ENCODE assay signal across 33 cellular contexts in the genomic region with DNA sequence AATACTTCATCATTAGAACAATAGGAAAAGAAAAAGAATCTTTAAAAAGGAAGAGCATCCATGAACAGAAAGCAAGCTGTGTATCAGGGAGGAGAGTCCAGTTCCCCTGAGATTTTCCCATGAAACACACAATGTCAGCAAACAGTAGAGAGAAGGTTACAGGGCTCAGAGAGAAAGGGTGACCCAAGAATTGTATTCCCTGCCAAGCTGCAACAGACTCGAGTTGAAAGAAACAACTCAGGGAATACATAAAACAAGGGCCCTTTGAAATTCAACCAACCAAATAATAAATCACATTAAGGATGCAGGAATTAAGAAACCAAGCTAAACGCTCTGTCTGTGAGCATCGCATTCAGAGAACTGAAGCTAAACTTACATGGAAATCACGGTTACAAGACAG. TPM values are rescaled to one million over a fixed set of nuclear protein-coding genes. Genes with fewer than 3 reads are reported as not detected.
DNase-seq lines count a peak whose midpoint lies in the region; ATAC-seq, FAIRE-seq and TF ChIP-seq lines count a peak whose summit lies in the region.
"Had no signal": no experiment of that assay in that cellular context is flagged by ENCODE, and none has a peak within 500 bp of the region (broad histone marks: within the 10 kb centered on the region; RNA-seq: fewer than 3 reads in every experiment).

No MANE protein-coding gene starts in this region.

- H3K4me1 ChIP-seq in endothelial cell of umbilical vein (ENCODE audit: control insufficient read depth, extremely low read depth, insufficient read depth, low read length) (no peaks in the 10 kb centered on the region), neural progenitor cell (peaks cover 9% of the 10 kb centered on the region), heart left ventricle (peaks cover 0 to under 1% (median 0%) of the 10 kb centered on the region in 12 donors), mammary epithelial cell (ENCODE audit: insufficient read depth, low read length) (no peaks in the 10 kb centered on the region)
- H3K4me1 ChIP-seq: ascending aorta, sigmoid colon, tibial artery had no signal

- H3K9ac ChIP-seq in SU-DHL-6 (ENCODE audit: low read length) (no peak overlapping the region), endothelial cell of umbilical vein (replicated peaks; ENCODE audit: extremely low read depth, insufficient read depth, low read length) (no peak overlapping the region), neural progenitor cell (no peak overlapping the region), mammary epithelial cell (ENCODE audit: insufficient read depth, low read length) (no peak overlapping the region)

- no peak for ATAC-seq in heart left ventricle
- no peak for ATAC-seq in left ventricle myocardium superior
- ATAC-seq: activated T-helper 17 cell treated with anti-CD3 and anti-CD28 coated beads, Interleukin-2, amount 50 U/mL, for 72 hours; left colon had no signal

- TF ChIP-seq CTCF in SU-DHL-6 (IDR thresholded peaks at IDR 0.05; ENCODE audit: insufficient read depth, low read length, poor library complexity, severe bottlenecking) (no peak), endothelial cell of umbilical vein (IDR thresholded peaks at IDR 0.05; ENCODE audit: extremely low read depth in 1 of 2, insufficient read depth in 1 of 2, low read depth in 1 of 2, low read length in 2 of 2) (no peak), neural progenitor cell (IDR thresholded peaks at IDR 0.05) (no peak), heart left ventricle (IDR thresholded peaks at IDR 0.05) (no peak), mammary epithelial cell (conservative IDR thresholded peaks at IDR 0.05 in 1 of 2, IDR thresholded peaks at IDR 0.05 in 1 of 2; ENCODE audit: extremely low read depth in 1 of 2, insufficient read depth in 1 of 2, low read depth in 1 of 2, low read length in 2 of 2) (no peak)

- no peaks in the 10 kb centered on the region for H3K36me3 Mint-ChIP-seq in neural progenitor cell
- H3K36me3 Mint-ChIP-seq: activated CD4-positive, alpha-beta memory T cell treated with anti-CD3 and anti-CD28 coated beads for 36 hours; activated naive CD8-positive, alpha-beta T cell had no signal

- H4K20me1 ChIP-seq in SU-DHL-6 (ENCODE audit: low read depth, low read length): no peaks in the 10 kb centered on the region
- H4K20me1 ChIP-seq in endothelial cell of umbilical vein (replicated peaks; ENCODE audit: control insufficient read depth, extremely low read depth, insufficient read depth, low read length): no peaks in the 10 kb centered on the region
- no peaks in the 10 kb centered on the region for H4K20me1 ChIP-seq in neural progenitor cell (ENCODE audit: low read depth)
- H4K20me1 ChIP-seq in mammary epithelial cell (ENCODE audit: insufficient read depth, low read length): no peaks in the 10 kb centered on the region

- BruUV-seq in endothelial cell of umbilical vein (replicated peaks; lab: Mats Ljungman, UMichigan): no TSS peak
- BruUV-seq in mammary epithelial cell (replicated peaks; lab: Mats Ljungman, UMichigan): no TSS peak

- peak overlapping the region; percentile 24 for H2AFZ ChIP-seq in SU-DHL-6 (ENCODE audit: low read depth, low read length, severe bottlenecking)
- H2AFZ ChIP-seq in endothelial cell of umbilical vein (ENCODE audit: low read depth, low read length): no peak overlapping the region
- H2AFZ ChIP-seq in neural progenitor cell (replicated peaks): no peak overlapping the region
- no peak overlapping the region for H2AFZ ChIP-seq in mammary epithelial cell (ENCODE audit: low read depth, low read length)
- H2AFZ ChIP-seq: hepatocyte had no signal

- H3K4me1 Mint-ChIP-seq in neural progenitor cell: peaks cover 15% of the 10 kb centered on the region

- in situ Hi-C loops in G401 (cut with HindIII; ENCODE audit: low sequenced_read_pairs) (loop anchor here (25.0 kb wide), 1 partner anchor 230 kb away; a partner anchor contains a TSS), mammary epithelial cell (cut with MboI; ENCODE audit: low sequenced_read_pairs in 2 of 2) (no loop called here)

- no peaks in the 10 kb centered on the region for H3K9me3 Mint-ChIP-seq in neural progenitor cell
- H3K9me3 Mint-ChIP-seq: activated CD4-positive, alpha-beta memory T cell treated with anti-CD3 and anti-CD28 coated beads for 36 hours; activated T-helper 17 cell treated with anti-CD3 and anti-CD28 coated beads, Interleukin-2, amount 50 U/mL, for 72 hours; stimulated activated naive CD8-positive, alpha-beta T cell treated with anti-CD3 and anti-CD28 coated beads, Interleukin-15, Interleukin-2, amounts not matched to agents 100 ng/mL and 50 ng/mL, for 24 hours had no signal

- H3K27me3 ChIP-seq in SU-DHL-6 (ENCODE audit: low read length) (no peaks in the 10 kb centered on the region), endothelial cell of umbilical vein (ENCODE audit: control insufficient read depth in 2 of 2, insufficient read depth in 2 of 2, low read length in 2 of 2) (no peaks in the 10 kb centered on the region), neural progenitor cell (no peaks in the 10 kb centered on the region), heart left ventricle (no peaks in the 10 kb centered on the region), mammary epithelial cell (ENCODE audit: insufficient read depth, low read length) (no peaks in the 10 kb centered on the region)
- H3K27me3 ChIP-seq: ascending aorta, hepatocyte, sigmoid colon, tibial artery had no signal

- no peak overlapping the region for H3K4me3 Mint-ChIP-seq in neural progenitor cell
- H3K4me3 Mint-ChIP-seq: activated CD4-positive, alpha-beta memory T cell treated with anti-CD3 and anti-CD28 coated beads for 36 hours; activated naive CD8-positive, alpha-beta T cell; activated T-helper 17 cell treated with anti-CD3 and anti-CD28 coated beads, Interleukin-2, amount 50 U/mL, for 72 hours; stimulated activated naive CD8-positive, alpha-beta T cell treated with anti-CD3 and anti-CD28 coated beads, Interleukin-15, Interleukin-2, amounts not matched to agents 100 ng/mL and 50 ng/mL, for 24 hours had no signal

- intact Hi-C loops in endothelial cell of umbilical vein (cut with micrococcal nuclease): no loop called here
- intact Hi-C loops in heart left ventricle (cut with DNase I): no loop called here
- intact Hi-C loops in mammary epithelial cell (cut with micrococcal nuclease): no loop called here
- intact Hi-C loops in left ventricle myocardium superior (cut with micrococcal nuclease): no loop called here

- no peaks in the 10 kb centered on the region for H3K9me1 ChIP-seq in endothelial cell of umbilical vein (replicated peaks; ENCODE audit: control insufficient read depth, extremely low read depth, insufficient read depth, low read length)

- CTCF ChIA-PET in endothelial cell of umbilical vein (lab: Charles Lee): interaction anchor here (1.4 to 2.7 kb wide), 3 partner anchors 15 to 34 kb away, joined by 5 to 12 read pairs (median 5); a partner anchor contains a TSS
- CTCF ChIA-PET in mammary epithelial cell (lab: Charles Lee; ENCODE audit: low non-redundant PET): interaction anchor here (0.8 kb wide), 1 partner anchor 358 kb away, joined by 4 read pairs; no protein-coding TSS in a partner anchor

- no peaks in the 10 kb centered on the region for H3F3A ChIP-seq in SU-DHL-6 (ENCODE audit: insufficient read depth)
- peaks cover 9% of the 10 kb centered on the region for H3F3A ChIP-seq in neural progenitor cell (ENCODE audit: low read depth)

- peaks cover 1% of the 10 kb centered on the region for H3K27me3 Mint-ChIP-seq in neural progenitor cell (ENCODE audit: insufficient read depth, low read depth)
- H3K27me3 Mint-ChIP-seq: activated CD4-positive, alpha-beta memory T cell treated with anti-CD3 and anti-CD28 coated beads for 36 hours; activated naive CD8-positive, alpha-beta T cell; activated T-helper 17 cell treated with anti-CD3 and anti-CD28 coated beads, Interleukin-2, amount 50 U/mL, for 72 hours; progenitor cell of endocrine pancreas; stimulated activated naive CD8-positive, alpha-beta T cell treated with anti-CD3 and anti-CD28 coated beads, Interleukin-15, Interleukin-2, amounts not matched to agents 100 ng/mL and 50 ng/mL, for 24 hours had no signal

- H3K4me2 ChIP-seq in SU-DHL-6 (ENCODE audit: low read depth, low read length, poor library complexity, severe bottlenecking) (no peak overlapping the region), endothelial cell of umbilical vein (ENCODE audit: insufficient read depth, low read length) (no peak overlapping the region), neural progenitor cell (peak overlapping the region; percentile 21), mammary epithelial cell (ENCODE audit: insufficient read depth, low read depth, low read length) (no peak overlapping the region)
- H3K4me2 ChIP-seq: hepatocyte had no signal

- POLR2A ChIA-PET in endothelial cell of umbilical vein (lab: Charles Lee): interaction anchor here (0.7 to 0.9 kb wide), 2 partner anchors 16 to 35 kb away, joined by 3 to 4 read pairs; a partner anchor contains a TSS

- no peaks in the 10 kb centered on the region for H3K9me2 ChIP-seq in SU-DHL-6 (replicated peaks; ENCODE audit: insufficient read depth, low read length)

- dilution Hi-C loops in endothelial cell of umbilical vein (cut with MboI; ENCODE audit: extremely low pct_ligation_motif_present, low sequenced_read_pairs) (no loop called here), mammary epithelial cell (cut with HindIII; ENCODE audit: low sequenced_read_pairs) (no loop called here)

- H3K27ac Mint-ChIP-seq in neural progenitor cell: peak overlapping the region; percentile 78
- H3K27ac Mint-ChIP-seq: activated CD4-positive, alpha-beta memory T cell treated with anti-CD3 and anti-CD28 coated beads for 36 hours; activated naive CD8-positive, alpha-beta T cell; activated T-helper 17 cell treated with anti-CD3 and anti-CD28 coated beads, Interleukin-2, amount 50 U/mL, for 72 hours; progenitor cell of endocrine pancreas; stimulated activated naive CD8-positive, alpha-beta T cell treated with anti-CD3 and anti-CD28 coated beads, Interleukin-15, Interleukin-2, amounts not matched to agents 100 ng/mL and 50 ng/mL, for 24 hours had no signal

- H3K36me3 ChIP-seq in SU-DHL-6 (ENCODE audit: low read length): no peaks in the 10 kb centered on the region
- H3K36me3 ChIP-seq in endothelial cell of umbilical vein (ENCODE audit: control insufficient read depth in 2 of 2, extremely low read depth in 1 of 2, insufficient read depth in 2 of 2, low read length in 2 of 2): no peaks in the 10 kb centered on the region
- H3K36me3 ChIP-seq in neural progenitor cell: no peaks in the 10 kb centered on the region
- H3K36me3 ChIP-seq in heart left ventricle: no peaks in the 10 kb centered on the region
- H3K36me3 ChIP-seq in mammary epithelial cell (ENCODE audit: insufficient read depth, low read length): no peaks in the 10 kb centered on the region
- H3K36me3 ChIP-seq: ascending aorta, sigmoid colon, tibial artery had no signal

- TF ChIP-seq POLR2A in endothelial cell of umbilical vein (IDR thresholded peaks at IDR 0.05; ENCODE audit: low read depth, low read length): no peak
- TF ChIP-seq POLR2A in heart left ventricle (IDR thresholded peaks at IDR 0.05): no peak

- H3K27ac ChIP-seq in SU-DHL-6 (ENCODE audit: low read depth, low read length): no peak overlapping the region
- no peak overlapping the region for H3K27ac ChIP-seq in endothelial cell of umbilical vein (ENCODE audit: insufficient read depth, low read depth, low read length)
- H3K27ac ChIP-seq in neural progenitor cell: peak overlapping the region; percentile 53
- H3K27ac ChIP-seq in heart left ventricle: no peak overlapping the region
- H3K27ac ChIP-seq in mammary epithelial cell (ENCODE audit: insufficient read depth, low read depth, low read length): no peak overlapping the region
- H3K27ac ChIP-seq: ascending aorta, C4-2B, epithelial cell of prostate, hepatocyte, sigmoid colon, tibial artery had no signal

- H3K79me2 ChIP-seq in SU-DHL-6 (ENCODE audit: insufficient read depth, low read length) (no peaks in the 10 kb centered on the region), endothelial cell of umbilical vein (ENCODE audit: control insufficient read depth, insufficient read depth, low read length) (no peaks in the 10 kb centered on the region), neural progenitor cell (ENCODE audit: low read depth) (no peaks in the 10 kb centered on the region), mammary epithelial cell (ENCODE audit: insufficient read depth, low read length) (no peaks in the 10 kb centered on the region)
- H3K79me2 ChIP-seq: hepatocyte had no signal

- DNase-seq in G401 (ENCODE audit: low spot score): peak; percentile 25
- DNase-seq in endothelial cell of umbilical vein (ENCODE audit: low read depth, low spot score): no peak
- no peak for DNase-seq in neural progenitor cell (ENCODE audit: low spot score)
- no peak for DNase-seq in heart left ventricle
- DNase-seq in mammary epithelial cell: no peak
- DNase-seq in left ventricle myocardium superior: no peak
- DNase-seq in activated naive CD4-positive, alpha-beta T cell treated with anti-CD3 and anti-CD28 coated beads, Interleukin-2, amount 50 U/mL, for 16 hours: no peak
- DNase-seq: activated CD4-positive, alpha-beta memory T cell treated with anti-CD3 and anti-CD28 coated beads for 36 hours; activated CD4-positive, CD25-positive, alpha-beta regulatory T cell; activated CD8-positive, alpha-beta memory T cell treated with anti-CD3 and anti-CD28 coated beads, Interleukin-2, amount 50 U/mL, for 48 hours; KBM-7; left colon; NCI-H146; NCI-H2171; NCI-H524; OCI-M1; sigmoid colon; stimulated activated CD4-positive, alpha-beta T cell treated with anti-CD3 and anti-CD28 coated beads, Interleukin-15, amount 100 ng/mL, for 24 hours; tibial artery had no signal

- peak; percentile 12 for FAIRE-seq in endothelial cell of umbilical vein (lab: Jason Lieb, UNC)

- no peaks in the 10 kb centered on the region for H3K9me3 ChIP-seq in SU-DHL-6 (ENCODE audit: insufficient read depth, low read length)
- no peaks in the 10 kb centered on the region for H3K9me3 ChIP-seq in endothelial cell of umbilical vein (replicated peaks; ENCODE audit: control insufficient read depth, insufficient read depth, low read length)
- no peaks in the 10 kb centered on the region for H3K9me3 ChIP-seq in neural progenitor cell (ENCODE audit: low read depth)
- no peaks in the 10 kb centered on the region for H3K9me3 ChIP-seq in heart left ventricle
- no peaks in the 10 kb centered on the region for H3K9me3 ChIP-seq in mammary epithelial cell (replicated peaks; ENCODE audit: insufficient read depth, low read length)
- H3K9me3 ChIP-seq: ascending aorta, sigmoid colon, tibial artery had no signal

- H3K4me3 ChIP-seq in SU-DHL-6 (ENCODE audit: insufficient read depth, low read length, poor library complexity, severe bottlenecking): no peak overlapping the region
- H3K4me3 ChIP-seq in endothelial cell of umbilical vein (replicated peaks in 1 of 3; ENCODE audit: insufficient read depth in 1 of 3, low read depth in 1 of 3, low read length in 3 of 3): no peak overlapping the region
- no peak overlapping the region for H3K4me3 ChIP-seq in neural progenitor cell
- H3K4me3 ChIP-seq in heart left ventricle: no peak overlapping the region
- no peak overlapping the region for H3K4me3 ChIP-seq in mammary epithelial cell (replicated peaks in 1 of 3; ENCODE audit: insufficient read depth in 1 of 3, low read depth in 2 of 3, low read length in 3 of 3)
- H3K4me3 ChIP-seq: ascending aorta, hepatocyte, sigmoid colon, tibial artery had no signal

- 63 to 72% (median 71%) methylated on average over 4 of the region's 4 CpGs for WGBS in heart left ventricle, 4 donors
- 47% methylated on average over 4 of the region's 4 CpGs for WGBS in mammary epithelial cell (ENCODE audit: low coverage, missing lambda C conversion rate)

RNA-seq across cellular contexts. Expression of a gene that starts 20.2 kb away (rescaled TPM):
- 81.9 and 98.1 TPM in 2 replicates for total RNA-seq in G401 (2014; rRNA removed; shearing (Covaris generic))
- total RNA-seq in endothelial cell of umbilical vein (545 and 701 TPM in 2 replicates), neural progenitor cell (ENCODE audit: low replicate concordance) (12.4 and 13.1 TPM in 2 replicates), heart left ventricle (10 to 100 TPM; 37.2 to 92.6 (median 45.4) TPM), mammary epithelial cell (100 to 1,000 TPM; 661 to 817 TPM), left ventricle myocardium superior (42.2 TPM)
- polyA plus RNA-seq in endothelial cell of umbilical vein (1,770 and 2,016 TPM in 2 replicates), heart left ventricle (100 to 1,000 TPM in 1 of 2 donors, 10 to 100 TPM in 1; 72.6 to 233 TPM), mammary epithelial cell (2,471 TPM)
- 1,592 and 1,594 TPM in 2 replicates for polyA plus RNA-seq in endothelial cell of umbilical vein (2011; cell fraction: cytosol; rRNA removed)
- 375 and 429 TPM in 2 replicates for polyA plus RNA-seq in endothelial cell of umbilical vein (2011; cell fraction: nucleus; rRNA removed)
- polyA plus RNA-seq in endothelial cell of umbilical vein (2012): 731 and 878 TPM in 2 replicates
- polyA minus RNA-seq in endothelial cell of umbilical vein (643 and 675 TPM in 2 replicates), mammary epithelial cell (817 TPM)
- polyA minus RNA-seq in endothelial cell of umbilical vein (2011; cell fraction: cytosol; rRNA and poly(A)+ RNA removed): 133 TPM
- 156 and 175 TPM in 2 replicates for polyA minus RNA-seq in endothelial cell of umbilical vein (2011; cell fraction: nucleus; rRNA and poly(A)+ RNA removed)
- total RNA-seq: activated CD4-positive, alpha-beta memory T cell treated with anti-CD3 and anti-CD28 coated beads for 36 hours; activated T-helper 17 cell treated with anti-CD3 and anti-CD28 coated beads, Interleukin-2, amount 50 U/mL, for 72 hours; mononuclear cell had no signal
- polyA plus RNA-seq: neural cell had no signal

RNA-seq across cellular contexts. Expression of a gene that starts 23.4 kb away (rescaled TPM):
- total RNA-seq in G401 (2014; rRNA removed; shearing (Covaris generic)): 0.75 TPM in 1 of 2 replicates, not detected in the other
- total RNA-seq in endothelial cell of umbilical vein (0.35 TPM in 1 of 2 replicates, not detected in the other), neural progenitor cell (ENCODE audit: low replicate concordance) (not detected in 2 replicates), heart left ventricle (1 to 10 TPM in 7 of 9 donors, under 1 TPM in 1, not detected in 1; 0.79 to 6.1 (median 3.9) TPM), mammary epithelial cell (100 to 1,000 TPM; 396 to 770 TPM), left ventricle myocardium superior (5.7 TPM)
- polyA plus RNA-seq in endothelial cell of umbilical vein (0.10 TPM in 1 of 2 replicates, not detected in the other), heart left ventricle (1 to 10 TPM; 1.7 to 4.4 TPM), mammary epithelial cell (1,954 TPM)
- not detected in 2 replicates for polyA plus RNA-seq in endothelial cell of umbilical vein (2011; cell fraction: cytosol; rRNA removed)
- 0.59 and 0.88 TPM in 2 replicates for polyA plus RNA-seq in endothelial cell of umbilical vein (2011; cell fraction: nucleus; rRNA removed)
- polyA plus RNA-seq in endothelial cell of umbilical vein (2012): not detected in 2 replicates
- polyA minus RNA-seq in endothelial cell of umbilical vein (not detected in 2 replicates), mammary epithelial cell (968 TPM)
- polyA minus RNA-seq in endothelial cell of umbilical vein (2011; cell fraction: cytosol; rRNA and poly(A)+ RNA removed): 12.6 TPM
- not detected in 2 replicates for polyA minus RNA-seq in endothelial cell of umbilical vein (2011; cell fraction: nucleus; rRNA and poly(A)+ RNA removed)
- total RNA-seq: fibroblast of villous mesenchyme, mononuclear cell had no signal
- polyA plus RNA-seq: AG04450, neural cell had no signal

RNA-seq across cellular contexts. Expression of a gene that starts 27.1 kb away (rescaled TPM):
- 10.6 and 10.8 TPM in 2 replicates for total RNA-seq in G401 (2014; rRNA removed; shearing (Covaris generic))
- total RNA-seq in endothelial cell of umbilical vein (4.0 and 4.4 TPM in 2 replicates), neural progenitor cell (ENCODE audit: low replicate concordance) (not detected in 2 replicates), heart left ventricle (1 to 10 TPM in 8 of 9 donors, not detected in 1; 1.3 to 4.0 (median 2.4) TPM), mammary epithelial cell (over 10,000 TPM in 1 of 2 donors, 1,000 to 10,000 TPM in 1; 2,255 to 12,622 TPM), left ventricle myocardium superior (1.9 TPM)
- polyA plus RNA-seq in endothelial cell of umbilical vein (3.9 and 4.3 TPM in 2 replicates), heart left ventricle (1 to 10 TPM; 2.8 to 5.1 TPM), mammary epithelial cell (15,689 TPM)
- polyA plus RNA-seq in endothelial cell of umbilical vein (2011; cell fraction: cytosol; rRNA removed): 4.4 and 4.6 TPM in 2 replicates
- 5.0 and 5.6 TPM in 2 replicates for polyA plus RNA-seq in endothelial cell of umbilical vein (2011; cell fraction: nucleus; rRNA removed)
- 2.2 and 4.0 TPM in 2 replicates for polyA plus RNA-seq in endothelial cell of umbilical vein (2012)
- polyA minus RNA-seq in endothelial cell of umbilical vein (1.2 TPM in 1 of 2 replicates, not detected in the other), mammary epithelial cell (4,465 TPM)
- polyA minus RNA-seq in endothelial cell of umbilical vein (2011; cell fraction: cytosol; rRNA and poly(A)+ RNA removed): 3.6 TPM
- not detected in 2 replicates for polyA minus RNA-seq in endothelial cell of umbilical vein (2011; cell fraction: nucleus; rRNA and poly(A)+ RNA removed)
- total RNA-seq: ascending aorta had no signal
- polyA plus RNA-seq: neural cell had no signal

RNA-seq across cellular contexts. Expression of a gene that starts 34.6 kb away (rescaled TPM):
- 111 and 239 TPM in 2 replicates for total RNA-seq in G401 (2014; rRNA removed; shearing (Covaris generic))
- total RNA-seq in endothelial cell of umbilical vein: 155 and 255 TPM in 2 replicates
- 332 and 360 TPM in 2 replicates for polyA plus RNA-seq in endothelial cell of umbilical vein
- polyA plus RNA-seq in endothelial cell of umbilical vein (2011; cell fraction: cytosol; rRNA removed): 385 and 427 TPM in 2 replicates
- 150 and 158 TPM in 2 replicates for polyA plus RNA-seq in endothelial cell of umbilical vein (2011; cell fraction: nucleus; rRNA removed)
- 221 and 233 TPM in 2 replicates for polyA plus RNA-seq in endothelial cell of umbilical vein (2012)
- 113 and 129 TPM in 2 replicates for polyA minus RNA-seq in endothelial cell of umbilical vein
- 39.0 TPM for polyA minus RNA-seq in endothelial cell of umbilical vein (2011; cell fraction: cytosol; rRNA and poly(A)+ RNA removed)
- 16.5 and 16.8 TPM in 2 replicates for polyA minus RNA-seq in endothelial cell of umbilical vein (2011; cell fraction: nucleus; rRNA and poly(A)+ RNA removed)
- 78.9 and 87.4 TPM in 2 replicates for total RNA-seq in neural progenitor cell (ENCODE audit: low replicate concordance)
- 100 to 1,000 TPM in 7 of 9 donors, 10 to 100 TPM in 2; 98.1 to 189 (median 132) TPM for total RNA-seq in heart left ventricle
- polyA plus RNA-seq in heart left ventricle: 100 to 1,000 TPM; 173 to 272 TPM
- 100 to 1,000 TPM in 1 of 2 donors, 10 to 100 TPM in 1; 72.0 to 213 TPM for total RNA-seq in mammary epithelial cell
- 448 TPM for polyA plus RNA-seq in mammary epithelial cell
- 78.6 TPM for polyA minus RNA-seq in mammary epithelial cell
- total RNA-seq in left ventricle myocardium superior: 124 TPM

RNA-seq across cellular contexts. Expression of a gene that starts 35.5 kb away (rescaled TPM):
- total RNA-seq in G401 (2014; rRNA removed; shearing (Covaris generic)): 132 and 195 TPM in 2 replicates
- not detected in 2 replicates for total RNA-seq in endothelial cell of umbilical vein
- not detected in 2 replicates for polyA plus RNA-seq in endothelial cell of umbilical vein
- polyA plus RNA-seq in endothelial cell of umbilical vein (2011; cell fraction: cytosol; rRNA removed): not detected in 2 replicates
- polyA plus RNA-seq in endothelial cell of umbilical vein (2011; cell fraction: nucleus; rRNA removed): not detected in 2 replicates
- 0.66 and 1.1 TPM in 2 replicates for polyA plus RNA-seq in endothelial cell of umbilical vein (2012)
- 0.58 TPM in 1 of 2 replicates, not detected in the other for polyA minus RNA-seq in endothelial cell of umbilical vein
- 1.3 TPM for polyA minus RNA-seq in endothelial cell of umbilical vein (2011; cell fraction: cytosol; rRNA and poly(A)+ RNA removed)
- polyA minus RNA-seq in endothelial cell of umbilical vein (2011; cell fraction: nucleus; rRNA and poly(A)+ RNA removed): not detected in 2 replicates
- total RNA-seq in neural progenitor cell (ENCODE audit: low replicate concordance): 0.74 TPM in 1 of 2 replicates, not detected in the other
- total RNA-seq in heart left ventricle: 1,000 to 10,000 TPM; 1,023 to 2,291 (median 2,114) TPM
- 1,000 to 10,000 TPM in 1 of 2 donors, 100 to 1,000 TPM in 1; 752 to 3,565 TPM for polyA plus RNA-seq in heart left ventricle
- total RNA-seq in mammary epithelial cell: not detected
- polyA plus RNA-seq in mammary epithelial cell: 0.53 TPM
- polyA minus RNA-seq in mammary epithelial cell: not detected
- 2,048 TPM for total RNA-seq in left ventricle myocardium superior
- total RNA-seq: activated CD4-positive, alpha-beta memory T cell treated with anti-CD3 and anti-CD28 coated beads for 36 hours; activated T-helper 17 cell treated with anti-CD3 and anti-CD28 coated beads, Interleukin-2, amount 50 U/mL, for 72 hours; ascending aorta; fibroblast of villous mesenchyme; HT1080; mononuclear cell; progenitor cell of endocrine pancreas had no signal
- polyA plus RNA-seq: neural cell had no signal

Comparison
In these comparisons a context has a peak if more than half of its experiments do, and no peak if none do; other contexts are left out.
1. RNA of a gene that starts 23.4 kb away (total RNA-seq): 396 to 770 TPM in mammary epithelial cell; 5.7 TPM in left ventricle myocardium superior (single experiment), 0.79 to 6.1 TPM in heart left ventricle, 0.75 TPM in G401, 0.35 TPM in endothelial cell of umbilical vein and not detected in neural progenitor cell; every median in the first group is over 10 times any median in the second.
2. RNA of a gene that starts 27.1 kb away (total RNA-seq): 2,255 to 12,622 TPM in mammary epithelial cell; 10.6 to 10.8 TPM in G401, 4.0 to 4.4 TPM in endothelial cell of umbilical vein, 1.3 to 4.0 TPM in heart left ventricle, 1.9 TPM in left ventricle myocardium superior (single experiment) and not detected in neural progenitor cell; every median in the first group is over 100 times any median in the second.